Comparison of ENCODE assay signal across 8 cellular contexts in the genomic region with DNA sequence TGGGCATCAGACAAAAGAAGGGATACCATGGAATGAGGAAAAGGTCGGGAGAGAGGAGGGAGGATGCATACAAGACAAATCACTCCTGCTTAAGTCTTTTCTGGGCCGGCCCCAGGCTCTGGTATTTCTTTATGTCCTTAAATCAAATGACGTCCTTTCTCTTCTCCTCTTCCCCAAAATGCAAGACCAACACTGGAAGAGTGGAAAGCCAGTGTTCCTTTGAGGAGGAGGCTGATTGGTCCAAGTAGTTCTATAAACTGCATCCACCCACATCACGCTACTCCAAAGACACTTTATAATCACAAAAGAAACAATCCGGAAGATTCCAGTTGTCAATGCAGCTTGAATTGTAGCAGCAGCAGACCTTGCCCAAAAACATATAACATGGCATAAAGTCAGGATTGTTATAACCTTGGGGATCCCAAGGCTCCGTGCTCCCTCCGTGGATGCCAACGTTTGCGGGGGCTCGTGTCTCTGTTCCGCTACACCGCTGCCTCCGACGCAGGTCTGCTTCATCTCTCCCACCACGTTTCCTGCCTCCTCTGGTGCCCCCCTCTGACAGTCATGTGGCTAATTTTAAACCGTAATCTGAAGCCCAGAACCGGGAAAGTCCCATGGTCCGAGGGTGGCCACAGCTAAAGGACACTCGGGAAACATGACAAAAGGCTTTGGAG. TPM values are rescaled to one million over a fixed set of nuclear protein-coding genes. Genes with fewer than 3 reads are reported as not detected.
DNase-seq lines count a peak whose midpoint lies in the region; ATAC-seq and TF ChIP-seq lines count a peak whose summit lies in the region.

No MANE protein-coding gene starts in this region.

- 6% methylated on average over 19 of the region's 19 CpGs for WGBS in right cardiac atrium

- CTCF ChIA-PET in PC-9 (lab: Charles Lee): no interaction called here

- peak; percentile 83 for ATAC-seq in right cardiac atrium
- ATAC-seq in GM19351 (IDR thresholded peaks at IDR 0.05; ENCODE audit: unreplicated experiment): no peak
- no peak for ATAC-seq in GM19467 (IDR thresholded peaks at IDR 0.05; ENCODE audit: unreplicated experiment)

- no peak overlapping the region for H2AFZ ChIP-seq in PC-9

- H3K36me3 ChIP-seq in PC-9 (ENCODE audit: low read depth): no peaks in the 10 kb centered on the region

- POLR2A ChIA-PET in PC-9 (lab: Charles Lee; ENCODE audit: unreplicated experiment): no interaction called here

- no peaks in the 10 kb centered on the region for H3K79me2 ChIP-seq in PC-9 (ENCODE audit: low read depth)

- H3K4me3 ChIP-seq in right cardiac atrium (ENCODE audit: low read length) (peak overlapping the region; percentile 66), PC-9 (no peak overlapping the region)

- TF ChIP-seq CTCF in PC-9 (conservative IDR thresholded peaks at IDR 0.05): no peak

- H3K9me2 ChIP-seq in PC-9 (ENCODE audit: insufficient read depth): no peaks in the 10 kb centered on the region

- no peaks in the 10 kb centered on the region for H3K27me3 ChIP-seq in right cardiac atrium (ENCODE audit: control insufficient read depth, insufficient read depth)
- no peaks in the 10 kb centered on the region for H3K27me3 ChIP-seq in PC-9 (ENCODE audit: insufficient read depth, low read depth)

- no peaks in the 10 kb centered on the region for H3K4me1 ChIP-seq in right cardiac atrium (ENCODE audit: control insufficient read depth, insufficient read depth, low read length)
- H3K4me1 ChIP-seq in PC-9 (replicated peaks; ENCODE audit: insufficient read depth): peaks cover 12% of the 10 kb centered on the region

- H3K9me3 ChIP-seq in right cardiac atrium (ENCODE audit: control insufficient read depth, low read length) (no peaks in the 10 kb centered on the region), PC-9 (ENCODE audit: insufficient read depth, low read depth) (no peaks in the 10 kb centered on the region; the same call in 1 of the 2 replicates)

- peaks cover 11% of the 10 kb centered on the region for H3F3A ChIP-seq in PC-9 (ENCODE audit: insufficient read depth, low read depth)

- DNase-seq in stimulated activated CD4-positive, alpha-beta T cell treated with anti-CD3 and anti-CD28 coated beads, Interleukin-12 subunit alpha, Interleukin-12 subunit beta, amount 100 ng/mL, for 4 hours: peak; percentile 22
- no peak for DNase-seq in stimulated activated CD4-positive, alpha-beta T cell treated with anti-CD3 and anti-CD28 coated beads, Interleukin-1b, Interleukin-23, amount 100 ng/mL, for 48 hours
- DNase-seq in activated naive CD4-positive, alpha-beta T cell treated with anti-CD3 and anti-CD28 coated beads, Interleukin-2, amount 50 U/mL, for 16 hours: peak; percentile 35
- peak; percentile 38 to 71 (median 67) for DNase-seq in right cardiac atrium
- peak; percentile 26 for DNase-seq in putamen (ENCODE audit: low spot score)
- DNase-seq in PC-9: no peak

- intact Hi-C loops in right cardiac atrium (cut with DNase I) (loop anchor here in 1 of 4 donors (5.0 kb wide), 1 partner anchor 55 kb away; a partner anchor contains a TSS), PC-9 (cut with micrococcal nuclease; ENCODE audit: unreplicated experiment) (no loop called here)

- no TSS peak for BruUV-seq in PC-9 (replicated peaks; lab: Mats Ljungman, UMichigan)

- H4K20me1 ChIP-seq in PC-9 (ENCODE audit: insufficient read depth): no peaks in the 10 kb centered on the region

- no peak overlapping the region for H3K27ac ChIP-seq in right cardiac atrium (ENCODE audit: low read length)
- no peak overlapping the region for H3K27ac ChIP-seq in PC-9

- H3K4me2 ChIP-seq in PC-9: no peak overlapping the region

RNA-seq across cellular contexts. Expression of a gene that starts 47.1 kb away (rescaled TPM):
- 10 to 100 TPM; 21.6 to 26.1 (median 25.0) TPM for total RNA-seq in right cardiac atrium
- polyA plus RNA-seq in right cardiac atrium: 20.7 TPM
- 38.8 and 45.9 TPM in 2 replicates for total RNA-seq in PC-9 (2021)

RNA-seq across cellular contexts. Expression of a gene that starts 55.6 kb away (rescaled TPM):
- total RNA-seq in right cardiac atrium (10 to 100 TPM; 31.1 to 35.4 (median 33.0) TPM), PC-9 (2021) (44.0 and 73.8 TPM in 2 replicates)
- 19.0 TPM for polyA plus RNA-seq in right cardiac atrium

Comparison
In these comparisons a context has a peak if more than half of its experiments do, and no peak if none do; other contexts are left out.
1. DNase-seq: peak in stimulated activated CD4-positive, alpha-beta T cell treated with anti-CD3 and anti-CD28 coated beads, Interleukin-12 subunit alpha, Interleukin-12 subunit beta, amount 100 ng/mL, for 4 hours (single experiment), activated naive CD4-positive, alpha-beta T cell treated with anti-CD3 and anti-CD28 coated beads, Interleukin-2, amount 50 U/mL, for 16 hours (single experiment), right cardiac atrium (3 of 3) and putamen (single experiment); none in stimulated activated CD4-positive, alpha-beta T cell treated with anti-CD3 and anti-CD28 coated beads, Interleukin-1b, Interleukin-23, amount 100 ng/mL, for 48 hours (single experiment) and PC-9 (0 of 2).
2. ATAC-seq: peak in right cardiac atrium (2 of 2); none in GM19351 (single experiment) and GM19467 (single experiment).